ENCODE assay signal across 19 cellular contexts in the genomic region with DNA sequence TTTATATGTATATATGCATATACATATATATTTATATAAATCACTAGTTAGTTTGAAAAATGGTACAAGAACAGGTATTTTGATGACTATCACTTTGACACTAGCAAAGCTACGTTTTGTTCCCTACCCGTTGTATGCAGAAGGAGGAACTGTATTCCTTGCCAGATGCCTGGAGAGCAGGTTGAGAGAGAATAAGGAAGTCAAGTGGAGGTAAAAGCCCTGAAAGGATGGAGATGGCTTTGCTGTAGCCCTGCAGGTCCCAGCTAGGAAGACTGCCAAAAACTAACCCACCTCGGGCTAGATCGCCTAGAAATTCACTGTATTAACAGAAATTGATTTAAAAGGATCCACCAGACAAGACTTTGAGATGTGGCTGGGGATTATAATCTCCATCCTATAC.
"Had no signal": no experiment of that assay in that cellular context is flagged by ENCODE, and none has a peak within 500 bp of the region (broad histone marks: within the 10 kb centered on the region; RNA-seq: fewer than 3 reads in every experiment).

No MANE protein-coding gene starts in this region.

- DNase-seq: cortex of kidney; effector CD8-positive, alpha-beta T cell; foreskin melanocyte; head of caudate nucleus; left colon; naive thymus-derived CD4-positive, alpha-beta T cell; nephron progenitor cell; psoas muscle; retina; right lobe of liver; spleen; stimulated activated CD4-positive, alpha-beta T cell treated with anti-CD3 and anti-CD28 coated beads, Interleukin-15, amount 100 ng/mL, for 24 hours; stimulated activated CD4-positive, alpha-beta T cell treated with anti-CD3 and anti-CD28 coated beads, Interleukin-1b, Interleukin-23, amount 100 ng/mL, for 48 hours; stimulated activated CD4-positive, alpha-beta T cell treated with anti-CD3 and anti-CD28 coated beads, Interleukin-4, amount 100 ng/mL, for 4 hours; stimulated activated naive B cell treated with anti-CD40 and anti-IgM and Interleukin-4, amounts not matched to agents 10 μg/mL and 1 μg/mL and 100 μg/mL, for 72 hours; trophoblast cell had no signal

- H3K4me3 ChIP-seq: dorsolateral prefrontal cortex, hepatocyte, psoas muscle, right lobe of liver, spleen had no signal

- H3K4me1 ChIP-seq: psoas muscle, right lobe of liver had no signal

- H3K27ac ChIP-seq: dorsolateral prefrontal cortex, hepatocyte, neutrophil, psoas muscle, right lobe of liver, spleen had no signal

- H3K27me3 ChIP-seq: dorsolateral prefrontal cortex, hepatocyte, neutrophil, right lobe of liver, spleen had no signal

- H3K9me3 ChIP-seq: neutrophil, psoas muscle, right lobe of liver, spleen had no signal

- H3K36me3 ChIP-seq: neutrophil, right lobe of liver had no signal
